In the genomic region with DNA sequence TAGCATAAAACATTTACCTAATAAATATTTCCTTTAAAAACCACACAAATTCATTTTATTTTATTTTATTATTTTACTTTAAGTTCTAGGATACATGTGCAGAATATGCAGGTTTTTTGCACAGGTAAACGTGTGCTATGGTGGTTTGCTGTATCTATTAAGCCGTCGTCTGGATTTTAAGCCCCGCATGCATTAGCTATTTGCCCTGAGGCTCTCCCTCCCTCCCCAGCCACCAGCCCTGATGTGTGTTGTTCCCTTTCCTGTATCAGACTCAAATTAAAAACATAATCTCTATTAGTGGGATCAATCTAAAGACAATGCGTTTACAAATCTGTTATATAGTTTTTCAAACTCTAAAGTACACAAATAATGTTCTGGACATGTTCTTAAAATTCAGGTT, we compare ENCODE assay signal across 38 cellular contexts. TPM values are rescaled to one million over a fixed set of nuclear protein-coding genes. Genes with fewer than 3 reads are reported as not detected.
"Had no signal": no experiment of that assay in that cellular context is flagged by ENCODE, and none has a peak within 500 bp of the region (broad histone marks: within the 10 kb centered on the region; RNA-seq: fewer than 3 reads in every experiment).

No MANE protein-coding gene starts in this region.

- H3K9ac ChIP-seq: KMS-11 had no signal

- H3K27me3 ChIP-seq: MG63 had no signal

- H3K9me3 ChIP-seq: MG63 had no signal

- H3K36me3 ChIP-seq: MG63 had no signal

- H3K4me2 ChIP-seq: KMS-11 had no signal

- H3K27ac ChIP-seq: KMS-11 had no signal

- DNase-seq: Karpas-422, Kasumi-1, MG63, MM.1S, MV-4-11, NCI-H1048, NCI-H1092, NCI-H1092 treated with DMSO at 0.1 percent for 48 hours, NCI-H1105, NCI-H1105 treated with DMSO at 0.1 percent for 48 hours, NCI-H1417 treated with DMSO at 0.1 percent for 48 hours, NCI-H1436, NCI-H1436 treated with DMSO at 0.1 percent for 48 hours, NCI-H146, NCI-H1694, NCI-H1694 treated with DMSO at 0.1 percent for 48 hours, NCI-H187, NCI-H187 treated with DMSO at 0.1 percent for 48 hours, NCI-H1930, NCI-H2029, NCI-H2029 treated with DMSO at 0.1 percent for 48 hours, NCI-H2081, NCI-H2081 treated with DMSO at 0.1 percent for 48 hours, NCI-H2107, NCI-H2171, NCI-H2171 treated with DMSO at 0.1 percent for 48 hours, NCI-H2227 treated with DMSO at 0.1 percent for 48 hours, NCI-H226, NCI-H345, NCI-H446, NCI-H446 treated with DMSO at 0.1 percent for 48 hours, NCI-H510A, NCI-H510A treated with DMSO at 0.1 percent for 48 hours had no signal

- H3K4me3 ChIP-seq: MG63 had no signal

RNA-seq across cellular contexts. Expression of gene HTN3, which starts 1.2 kb away (rescaled TPM):
- total RNA-seq: LHCN-M2, M059J, MCF 10A, NCI-H460 had no signal

RNA-seq across cellular contexts. Expression of gene HTN1, which starts 23.2 kb away (rescaled TPM):
- total RNA-seq: LHCN-M2, M059J, MCF 10A, NCI-H460 had no signal

RNA-seq across cellular contexts. Expression of gene STATH, which starts 31.2 kb away (rescaled TPM):
- total RNA-seq: LHCN-M2, M059J, MCF 10A, NCI-H460 had no signal
